8 cellular contexts compared by ENCODE assay signal in genomic region chr17:74981318-74981978, GRCh38. TPM values are rescaled to one million over a fixed set of nuclear protein-coding genes. Genes with fewer than 3 reads are reported as not detected.
DNase-seq lines count a peak whose midpoint lies in the region; ATAC-seq and TF ChIP-seq lines count a peak whose summit lies in the region.

No MANE protein-coding gene starts in this region.

- H3K27me3 Mint-ChIP-seq in CD4-positive, alpha-beta T cell, result no peaks in the 10 kb centered on the region

- H3K27me3 ChIP-seq in CD4-positive, alpha-beta T cell (ENCODE audit: control insufficient read depth, insufficient read depth, low read length), result no peaks in the 10 kb centered on the region
- no peaks in the 10 kb centered on the region for H3K27me3 ChIP-seq in RWPE2 (ENCODE audit: insufficient read depth, poor library complexity, severe bottlenecking)

- no peak for DNase-seq in CD4-positive, alpha-beta T cell
- DNase-seq in RWPE2 (ENCODE audit: low spot score) (no peak), epithelial cell of prostate (ENCODE audit: low read depth, low spot score) (no peak), omental fat pad (ENCODE audit: low spot score) (no peak), cerebellar nuclear complex (lab: John Stamatoyannopoulos, UW) (no peak)

- peak overlapping the region; percentile 91 for H3K4me3 Mint-ChIP-seq in CD4-positive, alpha-beta T cell

- no peak for TF ChIP-seq CTCF in CD4-positive, alpha-beta T cell (IDR thresholded peaks at IDR 0.05)
- TF ChIP-seq CTCF in RWPE2 (IDR thresholded peaks at IDR 0.05; ENCODE audit: poor library complexity, severe bottlenecking), result no peak
- TF ChIP-seq CTCF in omental fat pad (IDR thresholded peaks at IDR 0.05), result no peak

- H3K9me3 ChIP-seq in CD4-positive, alpha-beta T cell (ENCODE audit: control insufficient read depth, low read length), result no peaks in the 10 kb centered on the region
- no peaks in the 10 kb centered on the region for H3K9me3 ChIP-seq in RWPE2 (ENCODE audit: severe bottlenecking)

- H3K4me3 ChIP-seq in RWPE2 (ENCODE audit: severe bottlenecking), result peak overlapping the region; percentile 59

- H3K36me3 Mint-ChIP-seq in CD4-positive, alpha-beta T cell (ENCODE audit: low read depth), result no peaks in the 10 kb centered on the region

- no peak for ATAC-seq in CD4-positive, alpha-beta T cell (ENCODE audit: poor library complexity)
- peak; percentile 37; the same call in 2 of the 3 replicates for ATAC-seq in RWPE2 (ENCODE audit: low read depth)
- ATAC-seq in omental fat pad (ENCODE audit: low FRiP score), result peak; percentile 25
- no peak for ATAC-seq in HG02759 (IDR thresholded peaks at IDR 0.05; ENCODE audit: unreplicated experiment)
- ATAC-seq in HG02678 (IDR thresholded peaks at IDR 0.05; ENCODE audit: unreplicated experiment), result no peak
- ATAC-seq in GM19324 (IDR thresholded peaks at IDR 0.05; ENCODE audit: low FRiP score, unreplicated experiment), result no peak

- CTCF ChIA-PET in CD4-positive, alpha-beta T cell (lab: Charles Lee), result interaction anchor here (0.6 kb wide), 1 partner anchor 198 kb away, joined by 4 read pairs; no protein-coding TSS in a partner anchor

- H3K4me1 ChIP-seq in RWPE2 (ENCODE audit: insufficient read depth, poor library complexity, severe bottlenecking), result peaks cover 6% of the 10 kb centered on the region

- intact Hi-C loops in CD4-positive, alpha-beta T cell (cut with DNase I, micrococcal nuclease), result loop anchor here in 1 of 2 experiments (5.0 to 10.0 kb wide), 2 partner anchors 66 to 423 kb away; partner anchors contain the start of genes ATP5PD, GRB2 and KCTD2

- no peaks in the 10 kb centered on the region for H3K9me3 Mint-ChIP-seq in CD4-positive, alpha-beta T cell

- peak overlapping the region; percentile 89 for H3K27ac Mint-ChIP-seq in CD4-positive, alpha-beta T cell

- no peaks in the 10 kb centered on the region for H3K36me3 ChIP-seq in RWPE2 (ENCODE audit: low read depth)

- H3K4me1 Mint-ChIP-seq in CD4-positive, alpha-beta T cell (ENCODE audit: low read depth), result peaks cover 22% of the 10 kb centered on the region

- peak overlapping the region; percentile 36 for H3K27ac ChIP-seq in CD4-positive, alpha-beta T cell (ENCODE audit: low read depth, low read length)
- H3K27ac ChIP-seq in RWPE2 (ENCODE audit: poor library complexity, severe bottlenecking) (peak overlapping the region; percentile 52), epithelial cell of prostate (peak overlapping the region; percentile 44)

- POLR2A ChIA-PET in CD4-positive, alpha-beta T cell (lab: Charles Lee), result no interaction called here

RNA-seq across cellular contexts. Expression of gene CDR2L, which starts 6.0 kb away (rescaled TPM):
- total RNA-seq in CD4-positive, alpha-beta T cell, result under 1 TPM in 1 of 2 experiments, not detected in 1; 0.08 TPM
- total RNA-seq in omental fat pad, result 10 to 100 TPM in 2 of 4 donors, 1 to 10 TPM in 2; 8.5 to 23.2 (median 10.1) TPM

RNA-seq across cellular contexts. Expression of gene HID1, which starts 8.9 kb away (rescaled TPM):
- 10 to 100 TPM; 31.8 to 31.9 TPM for total RNA-seq in CD4-positive, alpha-beta T cell
- 10 to 100 TPM in 1 of 4 donors, 1 to 10 TPM in 3; 4.0 to 24.1 (median 6.1) TPM for total RNA-seq in omental fat pad

RNA-seq across cellular contexts. Expression of gene MRPL58, which starts 31.0 kb away (rescaled TPM):
- total RNA-seq in CD4-positive, alpha-beta T cell, result 1 to 10 TPM; 5.4 to 7.1 TPM
- 10 to 100 TPM; 28.0 to 48.5 (median 42.6) TPM for total RNA-seq in omental fat pad

RNA-seq across cellular contexts. Expression of gene OTOP3, which starts 45.8 kb away (rescaled TPM):
- total RNA-seq in CD4-positive, alpha-beta T cell, result not detected
- not detected for total RNA-seq in omental fat pad

RNA-seq across cellular contexts. Expression of gene OTOP2, which starts 57.4 kb away (rescaled TPM):
- not detected for total RNA-seq in CD4-positive, alpha-beta T cell
- not detected for total RNA-seq in omental fat pad

Comparison
In these comparisons a context has a peak if more than half of its experiments do, and no peak if none do; other contexts are left out.
1. ATAC-seq: peak in RWPE2 (single experiment) and omental fat pad (single experiment); none in CD4-positive, alpha-beta T cell (single experiment), HG02759 (single experiment), HG02678 (single experiment) and GM19324 (single experiment).
2. RNA of gene CDR2L, which starts 6.0 kb away (total RNA-seq): 8.5 to 23.2 TPM in omental fat pad; 0.08 TPM in CD4-positive, alpha-beta T cell; every median in the first group is over 4 times any median in the second.
3. Peak in every context shown above with its lines, with median percentiles within 50 percentile points of each other: H3K27ac ChIP-seq.